1 cellular context compared by ENCODE assay signal in the genomic region with DNA sequence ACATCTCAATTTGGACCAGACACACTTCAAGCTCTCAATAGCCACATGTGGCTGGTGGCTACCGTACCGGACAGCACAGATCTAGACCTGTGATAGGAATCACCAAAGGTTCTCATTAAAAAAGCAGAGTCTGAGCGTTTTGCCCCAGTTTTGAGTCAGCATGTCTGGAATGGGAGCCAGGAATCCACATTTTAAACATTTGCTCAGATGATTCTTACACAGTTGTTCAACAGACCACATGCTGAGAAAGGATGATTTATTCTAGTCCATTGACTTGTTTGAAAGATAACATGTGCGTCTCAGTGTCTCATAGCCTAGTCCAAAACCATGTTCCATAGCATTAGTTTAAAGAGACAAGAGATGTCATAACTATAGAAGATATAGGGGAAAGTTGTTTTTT.
TF ChIP-seq lines count a peak whose summit lies in the region.

No MANE protein-coding gene starts in this region.

TF ChIP-seq in GM23338, 12 proteins besides CTCF, POLR2A, EP300 and RAD21 (continued from another document):
- TF ChIP-seq, protein P1, sequence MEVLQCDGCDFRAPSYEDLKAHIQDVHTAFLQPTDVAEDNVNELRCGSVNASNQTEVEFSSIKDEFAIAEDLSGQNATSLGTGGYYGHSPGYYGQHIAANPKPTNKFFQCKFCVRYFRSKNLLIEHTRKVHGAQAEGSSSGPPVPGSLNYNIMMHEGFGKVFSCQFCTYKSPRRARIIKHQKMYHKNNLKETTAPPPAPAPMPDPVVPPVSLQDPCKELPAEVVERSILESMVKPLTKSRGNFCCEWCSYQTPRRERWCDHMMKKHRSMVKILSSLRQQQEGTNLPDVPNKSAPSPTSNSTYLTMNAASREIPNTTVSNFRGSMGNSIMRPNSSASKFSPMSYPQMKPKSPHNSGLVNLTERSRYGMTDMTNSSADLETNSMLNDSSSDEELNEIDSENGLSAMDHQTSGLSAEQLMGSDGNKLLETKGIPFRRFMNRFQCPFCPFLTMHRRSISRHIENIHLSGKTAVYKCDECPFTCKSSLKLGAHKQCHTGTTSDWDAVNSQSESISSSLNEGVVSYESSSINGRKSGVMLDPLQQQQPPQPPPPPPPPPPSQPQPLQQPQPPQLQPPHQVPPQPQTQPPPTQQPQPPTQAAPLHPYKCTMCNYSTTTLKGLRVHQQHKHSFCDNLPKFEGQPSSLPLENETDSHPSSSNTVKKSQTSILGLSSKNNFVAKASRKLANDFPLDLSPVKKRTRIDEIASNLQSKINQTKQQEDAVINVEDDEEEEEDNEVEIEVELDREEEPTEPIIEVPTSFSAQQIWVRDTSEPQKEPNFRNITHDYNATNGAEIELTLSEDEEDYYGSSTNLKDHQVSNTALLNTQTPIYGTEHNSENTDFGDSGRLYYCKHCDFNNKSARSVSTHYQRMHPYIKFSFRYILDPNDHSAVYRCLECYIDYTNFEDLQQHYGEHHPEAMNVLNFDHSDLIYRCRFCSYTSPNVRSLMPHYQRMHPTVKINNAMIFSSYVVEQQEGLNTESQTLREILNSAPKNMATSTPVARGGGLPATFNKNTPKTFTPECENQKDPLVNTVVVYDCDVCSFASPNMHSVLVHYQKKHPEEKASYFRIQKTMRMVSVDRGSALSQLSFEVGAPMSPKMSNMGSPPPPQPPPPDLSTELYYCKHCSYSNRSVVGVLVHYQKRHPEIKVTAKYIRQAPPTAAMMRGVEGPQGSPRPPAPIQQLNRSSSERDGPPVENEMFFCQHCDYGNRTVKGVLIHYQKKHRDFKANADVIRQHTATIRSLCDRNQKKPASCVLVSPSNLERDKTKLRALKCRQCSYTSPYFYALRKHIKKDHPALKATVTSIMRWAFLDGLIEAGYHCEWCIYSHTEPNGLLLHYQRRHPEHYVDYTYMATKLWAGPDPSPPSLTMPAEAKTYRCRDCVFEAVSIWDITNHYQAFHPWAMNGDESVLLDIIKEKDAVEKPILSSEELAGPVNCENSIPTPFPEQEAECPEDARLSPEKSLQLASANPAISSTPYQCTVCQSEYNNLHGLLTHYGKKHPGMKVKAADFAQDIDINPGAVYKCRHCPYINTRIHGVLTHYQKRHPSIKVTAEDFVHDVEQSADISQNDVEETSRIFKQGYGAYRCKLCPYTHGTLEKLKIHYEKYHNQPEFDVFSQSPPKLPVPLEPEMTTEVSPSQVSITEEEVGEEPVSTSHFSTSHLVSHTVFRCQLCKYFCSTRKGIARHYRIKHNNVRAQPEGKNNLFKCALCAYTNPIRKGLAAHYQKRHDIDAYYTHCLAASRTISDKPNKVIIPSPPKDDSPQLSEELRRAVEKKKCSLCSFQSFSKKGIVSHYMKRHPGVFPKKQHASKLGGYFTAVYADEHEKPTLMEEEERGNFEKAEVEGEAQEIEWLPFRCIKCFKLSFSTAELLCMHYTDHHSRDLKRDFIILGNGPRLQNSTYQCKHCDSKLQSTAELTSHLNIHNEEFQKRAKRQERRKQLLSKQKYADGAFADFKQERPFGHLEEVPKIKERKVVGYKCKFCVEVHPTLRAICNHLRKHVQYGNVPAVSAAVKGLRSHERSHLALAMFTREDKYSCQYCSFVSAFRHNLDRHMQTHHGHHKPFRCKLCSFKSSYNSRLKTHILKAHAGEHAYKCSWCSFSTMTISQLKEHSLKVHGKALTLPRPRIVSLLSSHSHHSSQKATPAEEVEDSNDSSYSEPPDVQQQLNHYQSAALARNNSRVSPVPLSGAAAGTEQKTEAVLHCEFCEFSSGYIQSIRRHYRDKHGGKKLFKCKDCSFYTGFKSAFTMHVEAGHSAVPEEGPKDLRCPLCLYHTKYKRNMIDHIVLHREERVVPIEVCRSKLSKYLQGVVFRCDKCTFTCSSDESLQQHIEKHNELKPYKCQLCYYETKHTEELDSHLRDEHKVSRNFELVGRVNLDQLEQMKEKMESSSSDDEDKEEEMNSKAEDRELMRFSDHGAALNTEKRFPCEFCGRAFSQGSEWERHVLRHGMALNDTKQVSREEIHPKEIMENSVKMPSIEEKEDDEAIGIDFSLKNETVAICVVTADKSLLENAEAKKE (CRISPR knock-in tag; IDR thresholded peaks at IDR 0.05): no peak
